Comparison of ENCODE assay signal across 12 cellular contexts in genomic region chr13:75788494-75788991, GRCh38.
DNase-seq lines count a peak whose midpoint lies in the region; ATAC-seq and TF ChIP-seq lines count a peak whose summit lies in the region.
"Had no signal": no experiment of that assay in that cellular context is flagged by ENCODE, and none has a peak within 500 bp of the region (broad histone marks: within the 10 kb centered on the region; RNA-seq: fewer than 3 reads in every experiment).

No MANE protein-coding gene starts in this region.

- no peak for TF ChIP-seq CTCF in CD14-positive monocyte (IDR thresholded peaks at IDR 0.05)

- DNase-seq in EL (peak; percentile 82), RPMI7951 (ENCODE audit: low read depth) (peak; percentile 95), fibroblast of the conjunctiva (ENCODE audit: low read depth) (peak; percentile 67), pulmonary artery endothelial cell (ENCODE audit: low read depth, low spot score) (peak; percentile 15), CD14-positive monocyte (ENCODE audit: low spot score) (no peak)
- no peak for DNase-seq in stimulated activated CD4-positive, alpha-beta T cell treated with anti-CD3 and anti-CD28 coated beads, Interleukin-4, amount 100 ng/mL, for 24 hours
- DNase-seq: activated T-cell treated with anti-CD3 and anti-CD28 coated beads, Interleukin-2, amount 50 U/mL, for 72 hours; NCI-H2227 treated with DMSO at 0.1 percent for 48 hours; stimulated activated naive B cell treated with anti-CD40 and anti-IgM and Interleukin-4, amounts not matched to agents 10 μg/mL and 1 μg/mL and 100 μg/mL, for 72 hours had no signal

- ATAC-seq in GM21825 (IDR thresholded peaks at IDR 0.05; ENCODE audit: unreplicated experiment) (no peak), GM21717 (IDR thresholded peaks at IDR 0.05; ENCODE audit: unreplicated experiment) (no peak)
- ATAC-seq: activated T-cell treated with anti-CD3 and anti-CD28 coated beads, Interleukin-2, amount 50 U/mL, for 72 hours; stimulated activated naive B cell treated with anti-CD40 and anti-IgM and Interleukin-4, amounts not matched to agents 10 μg/mL and 1 μg/mL and 100 μg/mL, for 72 hours had no signal

- no peaks in the 10 kb centered on the region for H3K27me3 Mint-ChIP-seq in CD14-positive monocyte (ENCODE audit: low read depth in 3 of 3)
- H3K27me3 Mint-ChIP-seq: IgD-negative memory B cell; stimulated activated naive B cell treated with anti-CD40 and anti-IgM and Interleukin-4, amounts not matched to agents 10 μg/mL and 1 μg/mL and 100 μg/mL, for 72 hours had no signal

- no peaks in the 10 kb centered on the region for H3K4me1 Mint-ChIP-seq in CD14-positive monocyte
- H3K4me1 Mint-ChIP-seq: IgD-negative memory B cell; stimulated activated naive B cell treated with anti-CD40 and anti-IgM and Interleukin-4, amounts not matched to agents 10 μg/mL and 1 μg/mL and 100 μg/mL, for 72 hours had no signal

- intact Hi-C loops in CD14-positive monocyte (cut with micrococcal nuclease) = no loop called here

- no peak overlapping the region for H3K27ac Mint-ChIP-seq in CD14-positive monocyte
- H3K27ac Mint-ChIP-seq: activated T-cell treated with anti-CD3 and anti-CD28 coated beads, Interleukin-2, amount 50 U/mL, for 72 hours; IgD-negative memory B cell; stimulated activated naive B cell treated with anti-CD40 and anti-IgM and Interleukin-4, amounts not matched to agents 10 μg/mL and 1 μg/mL and 100 μg/mL, for 72 hours had no signal

- peaks cover 0 to 7% (median 2%) of the 10 kb centered on the region in 7 donors for H3K9me3 Mint-ChIP-seq in CD14-positive monocyte
- H3K9me3 Mint-ChIP-seq: IgD-negative memory B cell; stimulated activated naive B cell treated with anti-CD40 and anti-IgM and Interleukin-4, amounts not matched to agents 10 μg/mL and 1 μg/mL and 100 μg/mL, for 72 hours had no signal

- no peak overlapping the region for H3K4me3 Mint-ChIP-seq in CD14-positive monocyte
- H3K4me3 Mint-ChIP-seq: activated T-cell treated with anti-CD3 and anti-CD28 coated beads, Interleukin-2, amount 50 U/mL, for 72 hours; IgD-negative memory B cell; stimulated activated naive B cell treated with anti-CD40 and anti-IgM and Interleukin-4, amounts not matched to agents 10 μg/mL and 1 μg/mL and 100 μg/mL, for 72 hours had no signal

- H3K36me3 Mint-ChIP-seq in CD14-positive monocyte = no peaks in the 10 kb centered on the region

Comparison
In these comparisons a context has a peak if more than half of its experiments do, and no peak if none do; other contexts are left out.
1. DNase-seq: peak in EL (single experiment), RPMI7951 (single experiment), fibroblast of the conjunctiva (single experiment) and pulmonary artery endothelial cell (single experiment); none in stimulated activated CD4-positive, alpha-beta T cell treated with anti-CD3 and anti-CD28 coated beads, Interleukin-4, amount 100 ng/mL, for 24 hours (single experiment) and CD14-positive monocyte (single experiment).